1 cellular context compared by ENCODE assay signal in genomic region chr2:39435254-39435653, GRCh38.
A peak's percentile ranks its signal among the peaks of the same experiment; 100 is the strongest.
TF ChIP-seq lines count a peak whose summit lies in the region.

No MANE protein-coding gene starts in this region.

TF ChIP-seq in HepG2, 621 proteins besides CTCF, POLR2A, EP300 and RAD21 (continued from another document):
- no peak for TF ChIP-seq E2F5 (CRISPR knock-in tag; conservative IDR thresholded peaks at IDR 0.05)
- TF ChIP-seq SPEN (CRISPR knock-in tag; IDR thresholded peaks at IDR 0.05; ENCODE audit: low read depth): peak; percentile 39; the same call in 1 of the 2 replicates
- TF ChIP-seq BCL6 (CRISPR knock-in tag; IDR thresholded peaks at IDR 0.05): no peak
- no peak for TF ChIP-seq FOSL2 (CRISPR knock-in tag; IDR thresholded peaks at IDR 0.05)
- TF ChIP-seq ZFX (CRISPR knock-in tag; IDR thresholded peaks at IDR 0.05; ENCODE audit: low read depth): peak; percentile 71
- no peak for TF ChIP-seq ETV6 (CRISPR knock-in tag; conservative IDR thresholded peaks at IDR 0.05)
- TF ChIP-seq IKZF1 (IDR thresholded peaks at IDR 0.05): no peak
- TF ChIP-seq ARID2 (CRISPR knock-in tag; IDR thresholded peaks at IDR 0.05; ENCODE audit: borderline replicate concordance): 0 out of 2 replicates have a peak, but pooled peaks have one; percentile 46
- TF ChIP-seq TOPORS (CRISPR knock-in tag; IDR thresholded peaks at IDR 0.05): 0 out of 2 replicates have a peak, but pooled peaks have one; percentile 39
- no peak for TF ChIP-seq HNF4A (CRISPR knock-in tag; IDR thresholded peaks at IDR 0.05)
- no peak for TF ChIP-seq CC2D1A (CRISPR knock-in tag; IDR thresholded peaks at IDR 0.05)
- no peak for TF ChIP-seq MBD4 (IDR thresholded peaks at IDR 0.05; ENCODE audit: borderline replicate concordance, low read length)
- TF ChIP-seq ZFY (CRISPR knock-in tag; IDR thresholded peaks at IDR 0.05): peak; percentile 46
- TF ChIP-seq NR0B2 (CRISPR knock-in tag; IDR thresholded peaks at IDR 0.05): no peak
- TF ChIP-seq TEAD3 (CRISPR knock-in tag; optimal IDR thresholded peaks at IDR 0.05; ENCODE audit: borderline replicate concordance): peak; percentile 51
- TF ChIP-seq NFKB2 (CRISPR knock-in tag; IDR thresholded peaks at IDR 0.05; ENCODE audit: borderline replicate concordance): no peak
- TF ChIP-seq KMT2A (CRISPR knock-in tag; IDR thresholded peaks at IDR 0.05): 0 out of 2 replicates have a peak, but pooled peaks have one; percentile 38
